16 cellular contexts compared by ENCODE assay signal in genomic region chr7:93980744-93981479, GRCh38.
A peak's percentile ranks its signal among the peaks of the same experiment; 100 is the strongest.
DNase-seq lines count a peak whose midpoint lies in the region; ATAC-seq and TF ChIP-seq lines count a peak whose summit lies in the region.
"Had no signal": no experiment of that assay in that cellular context is flagged by ENCODE, and none has a peak within 500 bp of the region (broad histone marks: within the 10 kb centered on the region; RNA-seq: fewer than 3 reads in every experiment).

No MANE protein-coding gene starts in this region.

- H3K4me1 ChIP-seq in adipocyte (ENCODE audit: control insufficient read depth, insufficient read depth, low read length), result peaks cover 4% of the 10 kb centered on the region
- H3K4me1 ChIP-seq: body of pancreas, prostate gland had no signal

- H3K9ac ChIP-seq in adipocyte (ENCODE audit: low read length), result no peak overlapping the region

- no peaks in the 10 kb centered on the region for H3K36me3 Mint-ChIP-seq in nephron progenitor cell (ENCODE audit: low read depth)

- DNase-seq in adipocyte (ENCODE audit: low read depth), result no peak
- no peak for DNase-seq in nephron progenitor cell
- no peak for DNase-seq in NCI-H2171 (lab: John Stamatoyannopoulos, UW)
- no peak for DNase-seq in NCI-H1092 treated with DMSO at 0.1 percent for 48 hours (lab: John Stamatoyannopoulos, UW)
- DNase-seq: activated CD4-positive, CD25-positive, alpha-beta regulatory T cell; body of pancreas; CD4-positive, alpha-beta T cell; mammary epithelial cell; NCI-H1436; SHP77 treated with DMSO at 0.1 percent for 48 hours had no signal

- no peaks in the 10 kb centered on the region for H3K9me3 ChIP-seq in adipocyte (ENCODE audit: control insufficient read depth, low read length)
- H3K9me3 ChIP-seq: body of pancreas, prostate gland had no signal

- no peaks in the 10 kb centered on the region for H3K27me3 ChIP-seq in adipocyte (replicated peaks; ENCODE audit: control insufficient read depth, insufficient read depth, low read length)
- H3K27me3 ChIP-seq: body of pancreas, hepatocyte had no signal

- H3K4me3 Mint-ChIP-seq in nephron progenitor cell, result no peak overlapping the region
- H3K4me3 Mint-ChIP-seq: CD4-positive, alpha-beta T cell had no signal

- ATAC-seq in GM18873 (IDR thresholded peaks at IDR 0.05; ENCODE audit: low FRiP score, unreplicated experiment) (peak; percentile 60), HG02870 (IDR thresholded peaks at IDR 0.05; ENCODE audit: unreplicated experiment) (peak; percentile 43), HG03457 (IDR thresholded peaks at IDR 0.05; ENCODE audit: unreplicated experiment) (no peak)
- ATAC-seq: body of pancreas had no signal

- peak overlapping the region; percentile 33 for H3K4me3 ChIP-seq in adipocyte (ENCODE audit: low read length)
- H3K4me3 ChIP-seq: body of pancreas, hepatocyte, prostate gland had no signal

- no peaks in the 10 kb centered on the region for H3K36me3 ChIP-seq in adipocyte (ENCODE audit: control insufficient read depth, insufficient read depth, low read length, severe bottlenecking)
- H3K36me3 ChIP-seq: prostate gland had no signal

- H3K4me1 Mint-ChIP-seq in nephron progenitor cell, result peaks cover 5% of the 10 kb centered on the region

- H3K9me3 Mint-ChIP-seq in nephron progenitor cell, result no peaks in the 10 kb centered on the region
- H3K9me3 Mint-ChIP-seq: activated T-helper 2 cell treated with anti-CD3 and anti-CD28 coated beads, Interferon-gamma antibody, Interleukin-2, Interleukin-4, amounts not matched to agents 10 μg/mL and 5 μg/mL and 100 μg/mL, durations not matched to agents 14 hours and 24 hours and 36 hours; CD4-positive, alpha-beta T cell had no signal

- no peaks in the 10 kb centered on the region for H3K27me3 Mint-ChIP-seq in nephron progenitor cell (ENCODE audit: low read depth, poor library complexity)
- H3K27me3 Mint-ChIP-seq: CD4-positive, alpha-beta T cell had no signal

- H3K27ac Mint-ChIP-seq in nephron progenitor cell, result peak overlapping the region; percentile 71
- H3K27ac Mint-ChIP-seq: activated T-helper 2 cell treated with anti-CD3 and anti-CD28 coated beads, Interferon-gamma antibody, Interleukin-2, Interleukin-4, amounts not matched to agents 10 μg/mL and 5 μg/mL and 100 μg/mL, durations not matched to agents 14 hours and 24 hours and 36 hours; CD4-positive, alpha-beta T cell had no signal

- TF ChIP-seq CTCF in nephron progenitor cell (IDR thresholded peaks at IDR 0.05), result no peak
